ENCODE assay signal across 11 cellular contexts in the genomic region with DNA sequence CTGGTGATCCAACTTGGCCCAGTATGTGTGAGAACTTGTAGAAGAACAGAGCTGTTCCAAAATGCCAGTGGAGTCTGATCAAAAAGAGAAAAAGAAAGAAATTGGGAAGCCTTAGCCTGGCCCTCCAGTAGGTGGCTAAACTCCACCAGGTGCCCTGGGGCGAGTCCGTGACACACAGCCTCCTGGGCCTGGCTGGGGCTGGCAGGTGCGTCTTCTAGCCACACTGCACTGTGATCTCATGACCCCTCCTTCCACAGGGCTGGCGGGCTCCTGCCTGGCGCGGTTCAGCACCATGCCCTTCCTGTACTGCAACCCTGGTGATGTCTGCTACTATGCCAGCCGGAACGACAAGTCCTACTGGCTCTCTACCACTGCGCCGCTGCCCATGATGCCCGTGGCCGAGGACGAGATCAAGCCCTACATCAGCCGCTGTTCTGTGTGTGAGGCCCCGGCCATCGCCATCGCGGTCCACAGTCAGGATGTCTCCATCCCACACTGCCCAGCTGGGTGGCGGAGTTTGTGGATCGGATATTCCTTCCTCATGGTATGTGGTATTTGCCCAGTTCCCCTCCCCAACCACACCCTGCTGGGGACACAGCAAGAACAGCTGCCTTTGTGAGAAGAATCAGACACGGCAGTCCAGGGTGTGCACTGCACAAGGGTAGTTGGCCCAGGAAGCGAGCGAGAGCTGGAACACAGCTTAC. TPM values are rescaled to one million over a fixed set of nuclear protein-coding genes. Genes with fewer than 3 reads are reported as not detected.
DNase-seq lines count a peak whose midpoint lies in the region; ATAC-seq and TF ChIP-seq lines count a peak whose summit lies in the region.
"Had no signal": no experiment of that assay in that cellular context is flagged by ENCODE, and none has a peak within 500 bp of the region (broad histone marks: within the 10 kb centered on the region; RNA-seq: fewer than 3 reads in every experiment).

No MANE protein-coding gene starts in this region.

- no peaks in the 10 kb centered on the region for H3K9me3 ChIP-seq in HEK293 (ENCODE audit: control insufficient read depth, insufficient read depth, low read depth, low read length)
- H3K9me3 ChIP-seq in body of pancreas = no peaks in the 10 kb centered on the region

- H3K4me3 ChIP-seq in HEK293 (ENCODE audit: low read depth, low read length) (no peak overlapping the region), body of pancreas (no peak overlapping the region)

- intact Hi-C loops in body of pancreas (cut with DNase I) = no loop called here
- intact Hi-C loops in activated naive CD4-positive, alpha-beta T cell treated with anti-CD3 and anti-CD28 coated beads for 36 hours (cut with micrococcal nuclease) = no loop called here

- H3K36me3 Mint-ChIP-seq in stimulated activated effector memory CD8-positive, alpha-beta T cell treated with anti-CD3 and anti-CD28 coated beads, Interleukin-12 subunit alpha, Interleukin-12 subunit beta, amount 100 ng/mL, for 72 hours = no peaks in the 10 kb centered on the region
- no peaks in the 10 kb centered on the region for H3K36me3 Mint-ChIP-seq in activated naive CD4-positive, alpha-beta T cell treated with anti-CD3 and anti-CD28 coated beads for 36 hours (ENCODE audit: low read depth)

- CTCF ChIA-PET in HEK293 (lab: Yijun Ruan, JAX) = no interaction called here
- CTCF ChIA-PET in activated naive CD4-positive, alpha-beta T cell treated with anti-CD3 and anti-CD28 coated beads for 36 hours (lab: Charles Lee) = interaction anchor here (0.6 kb wide), 1 partner anchor 55 kb away, joined by 3 read pairs; no protein-coding TSS in a partner anchor

- peaks cover 0 to 60% of the 10 kb centered on the region in 2 experiments; a peak in 1 of 3 replicates for H3K36me3 ChIP-seq in HEK293 (ENCODE audit: control insufficient read depth in 2 of 2, insufficient read depth in 1 of 2, low read length in 2 of 2)
- no peaks in the 10 kb centered on the region for H3K36me3 ChIP-seq in body of pancreas (replicated peaks in 1 of 2; ENCODE audit: insufficient read depth in 1 of 2, low read depth in 2 of 2)

- TF ChIP-seq CTCF in HEK293 (tag by site-specific recombination; IDR thresholded peaks at IDR 0.05) (no peak), body of pancreas (IDR thresholded peaks at IDR 0.05) (peak; percentile 31 to 84 (median 73))

- DNase-seq in body of pancreas = peak; percentile 85 to 93 (median 90)
- DNase-seq in stimulated activated effector memory CD8-positive, alpha-beta T cell treated with anti-CD3 and anti-CD28 coated beads, Interleukin-12 subunit alpha, Interleukin-12 subunit beta, amount 100 ng/mL, for 72 hours (ENCODE audit: low spot score in 2 of 2) = no peak
- DNase-seq in activated naive CD4-positive, alpha-beta T cell treated with anti-CD3 and anti-CD28 coated beads for 36 hours = no peak
- no peak for DNase-seq in activated CD4-positive, alpha-beta T cell treated with anti-CD3 and anti-CD28 coated beads for 1 hour
- DNase-seq: activated T-cell treated with anti-CD3 and anti-CD28 coated beads, Interleukin-2, amount 50 U/mL, for 4 hours; NCI-H446 treated with DMSO at 0.1 percent for 48 hours; T-helper 2 cell had no signal

- peaks cover 3% of the 10 kb centered on the region for H3K27me3 Mint-ChIP-seq in activated naive CD4-positive, alpha-beta T cell treated with anti-CD3 and anti-CD28 coated beads for 36 hours (ENCODE audit: low read depth)

- no peak overlapping the region for H3K27ac Mint-ChIP-seq in stimulated activated effector memory CD8-positive, alpha-beta T cell treated with anti-CD3 and anti-CD28 coated beads, Interleukin-12 subunit alpha, Interleukin-12 subunit beta, amount 100 ng/mL, for 72 hours
- no peak overlapping the region for H3K27ac Mint-ChIP-seq in activated naive CD4-positive, alpha-beta T cell treated with anti-CD3 and anti-CD28 coated beads for 36 hours

- H3K27me3 ChIP-seq in body of pancreas (no peaks in the 10 kb centered on the region), layer of hippocampus (ENCODE audit: control insufficient read depth, insufficient read depth, low read length) (no peaks in the 10 kb centered on the region)

- peak in 2 of 3 donors; percentile 22 to 35 for TF ChIP-seq POLR2A in body of pancreas (IDR thresholded peaks at IDR 0.05)

- WGBS in body of pancreas, 2 donors = 32 to 43% methylated on average over 19 to 23 of the region's 23 CpGs

- no peaks in the 10 kb centered on the region for H3K9me3 Mint-ChIP-seq in stimulated activated effector memory CD8-positive, alpha-beta T cell treated with anti-CD3 and anti-CD28 coated beads, Interleukin-12 subunit alpha, Interleukin-12 subunit beta, amount 100 ng/mL, for 72 hours
- no peaks in the 10 kb centered on the region for H3K9me3 Mint-ChIP-seq in activated naive CD4-positive, alpha-beta T cell treated with anti-CD3 and anti-CD28 coated beads for 36 hours
- H3K9me3 Mint-ChIP-seq: activated T-cell treated with anti-CD3 and anti-CD28 coated beads, Interleukin-2, amount 50 U/mL, for 4 hours had no signal

- no peak overlapping the region for H3K4me3 Mint-ChIP-seq in stimulated activated effector memory CD8-positive, alpha-beta T cell treated with anti-CD3 and anti-CD28 coated beads, Interleukin-12 subunit alpha, Interleukin-12 subunit beta, amount 100 ng/mL, for 72 hours
- no peak overlapping the region for H3K4me3 Mint-ChIP-seq in activated naive CD4-positive, alpha-beta T cell treated with anti-CD3 and anti-CD28 coated beads for 36 hours
- H3K4me3 Mint-ChIP-seq: activated T-cell treated with anti-CD3 and anti-CD28 coated beads, Interleukin-2, amount 50 U/mL, for 4 hours had no signal

- H3K27ac ChIP-seq in HEK293 (ENCODE audit: extremely low read depth, low read depth, low read length) (no peak overlapping the region), body of pancreas (peak overlapping the region; percentile 87 to 96 (median 90)), layer of hippocampus (ENCODE audit: low read depth, low read length) (peak overlapping the region; percentile 31)

- H3K4me1 Mint-ChIP-seq in stimulated activated effector memory CD8-positive, alpha-beta T cell treated with anti-CD3 and anti-CD28 coated beads, Interleukin-12 subunit alpha, Interleukin-12 subunit beta, amount 100 ng/mL, for 72 hours = no peaks in the 10 kb centered on the region
- no peaks in the 10 kb centered on the region for H3K4me1 Mint-ChIP-seq in activated naive CD4-positive, alpha-beta T cell treated with anti-CD3 and anti-CD28 coated beads for 36 hours (ENCODE audit: low read depth)

- H3K4me1 ChIP-seq in HEK293 (ENCODE audit: control insufficient read depth, insufficient read depth, low read length) (peaks cover 2% of the 10 kb centered on the region; the same call in 1 of the 2 replicates), body of pancreas (peaks cover 33% of the 10 kb centered on the region)

- POLR2A ChIA-PET in HEK293 (lab: Yijun Ruan, JAX) = no interaction called here

- ATAC-seq in body of pancreas = peak; percentile 86
- peak; percentile 16 for ATAC-seq in stimulated activated effector memory CD8-positive, alpha-beta T cell treated with anti-CD3 and anti-CD28 coated beads, Interleukin-12 subunit alpha, Interleukin-12 subunit beta, amount 100 ng/mL, for 72 hours
- no peak for ATAC-seq in GM18907 (IDR thresholded peaks at IDR 0.05; ENCODE audit: unreplicated experiment)
- ATAC-seq in HG02870 (IDR thresholded peaks at IDR 0.05; ENCODE audit: unreplicated experiment) = no peak
- ATAC-seq: activated T-cell treated with anti-CD3 and anti-CD28 coated beads, Interleukin-2, amount 50 U/mL, for 4 hours had no signal

TF ChIP-seq in HEK293, 187 proteins besides CTCF, POLR2A, EP300 and RAD21:
- TF ChIP-seq ZNF561 (tag by site-specific recombination; IDR thresholded peaks at IDR 0.05; ENCODE audit: borderline replicate concordance) (no peak), ZIC2 (tag by site-specific recombination; IDR thresholded peaks at IDR 0.05) (peak; percentile 31; the same call in 1 of the 2 replicates), ZNF148 (tag by site-specific recombination; IDR thresholded peaks at IDR 0.05; ENCODE audit: borderline replicate concordance) (no peak), ZNF214 (tag by site-specific recombination; IDR thresholded peaks at IDR 0.05; ENCODE audit: borderline replicate concordance) (no peak)

RNA-seq across cellular contexts. Expression of gene RAB20, which starts 53.7 kb away (rescaled TPM):
- total RNA-seq in body of pancreas = 10 to 100 TPM; 23.1 to 35.5 TPM
- total RNA-seq in activated naive CD4-positive, alpha-beta T cell treated with anti-CD3 and anti-CD28 coated beads for 36 hours = 1 to 10 TPM; 1.4 to 1.5 TPM

Comparison
In these comparisons a context has a peak if more than half of its experiments do, and no peak if none do; other contexts are left out.
1. ATAC-seq: peak in body of pancreas (single experiment) and stimulated activated effector memory CD8-positive, alpha-beta T cell treated with anti-CD3 and anti-CD28 coated beads, Interleukin-12 subunit alpha, Interleukin-12 subunit beta, amount 100 ng/mL, for 72 hours (single experiment); none in GM18907 (single experiment) and HG02870 (single experiment).
2. DNase-seq: peak in body of pancreas (4 of 4); none in stimulated activated effector memory CD8-positive, alpha-beta T cell treated with anti-CD3 and anti-CD28 coated beads, Interleukin-12 subunit alpha, Interleukin-12 subunit beta, amount 100 ng/mL, for 72 hours (0 of 2), activated naive CD4-positive, alpha-beta T cell treated with anti-CD3 and anti-CD28 coated beads for 36 hours (single experiment) and activated CD4-positive, alpha-beta T cell treated with anti-CD3 and anti-CD28 coated beads for 1 hour (single experiment).
3. RNA of gene RAB20, which starts 53.7 kb away (total RNA-seq): 23.1 to 35.5 TPM in body of pancreas; 1.4 to 1.5 TPM in activated naive CD4-positive, alpha-beta T cell treated with anti-CD3 and anti-CD28 coated beads for 36 hours; every median in the first group is over 4 times any median in the second.